Comparison of ENCODE assay signal across 27 cellular contexts in the genomic region with DNA sequence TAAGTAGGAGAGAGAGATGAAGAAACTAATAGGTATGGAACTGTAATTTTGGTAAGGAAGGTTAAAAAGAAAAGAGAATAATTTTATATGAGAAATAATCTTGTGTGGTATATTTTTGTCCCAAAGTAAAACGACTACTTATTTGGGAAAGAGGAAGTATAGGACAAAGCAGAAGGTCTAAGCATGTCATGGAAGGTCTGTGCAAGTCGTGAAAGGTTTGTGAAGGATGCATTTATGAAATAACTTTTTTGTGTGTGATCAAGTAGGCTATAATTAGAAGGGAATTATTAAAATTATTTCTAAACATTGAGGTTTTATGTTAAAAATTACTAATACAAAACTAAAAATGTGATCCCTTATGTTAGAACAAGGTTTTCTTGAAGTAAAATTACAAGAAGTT.
"Had no signal": no experiment of that assay in that cellular context is flagged by ENCODE, and none has a peak within 500 bp of the region (broad histone marks: within the 10 kb centered on the region; RNA-seq: fewer than 3 reads in every experiment).

No MANE protein-coding gene starts in this region.

- H3K4me3 Mint-ChIP-seq: effector memory CD8-positive, alpha-beta T cell; naive thymus-derived CD4-positive, alpha-beta T cell; nephron; neural progenitor cell; stimulated activated effector memory CD8-positive, alpha-beta T cell treated with anti-CD3 and anti-CD28 coated beads, Interleukin-12 subunit alpha, Interleukin-12 subunit beta, amount 100 ng/mL, for 72 hours; type B pancreatic cell had no signal

- H3K4me1 Mint-ChIP-seq: nephron, neural progenitor cell had no signal

- H3K9me3 Mint-ChIP-seq: effector memory CD8-positive, alpha-beta T cell; type B pancreatic cell had no signal

- FAIRE-seq: islet of Langerhans had no signal

- H3K27me3 Mint-ChIP-seq: progenitor cell of endocrine pancreas had no signal

- H3K36me3 Mint-ChIP-seq: neural progenitor cell; stimulated activated effector memory CD8-positive, alpha-beta T cell treated with anti-CD3 and anti-CD28 coated beads, Interleukin-12 subunit alpha, Interleukin-12 subunit beta, amount 100 ng/mL, for 72 hours; type B pancreatic cell had no signal

- DNase-seq: cortex of kidney; effector memory CD8-positive, alpha-beta T cell; erythroblast; esophagus squamous epithelium; foreskin melanocyte; glutamatergic neuron; heart right ventricle; hippocampal formation; left cardiac atrium; left lung; mesendoderm; midbrain; naive thymus-derived CD4-positive, alpha-beta T cell; stimulated activated CD4-positive, alpha-beta T cell treated with anti-CD3 and anti-CD28 coated beads, Interleukin-12 subunit alpha, Interleukin-12 subunit beta, amount 100 ng/mL, for 4 hours; stimulated activated CD4-positive, alpha-beta T cell treated with anti-CD3 and anti-CD28 coated beads, Interleukin-1b, Interleukin-23, amount 100 ng/mL, for 48 hours; stimulated activated CD4-positive, alpha-beta T cell treated with anti-CD3 and anti-CD28 coated beads, Interleukin-4, amount 100 ng/mL, for 24 hours; stimulated activated naive CD4-positive, alpha-beta T cell treated with Interleukin-2 at 50 U/mL for 16 hours; substantia nigra; testis; tibial artery had no signal

- ATAC-seq: effector memory CD8-positive, alpha-beta T cell; heart right ventricle; left cardiac atrium; left lung; naive thymus-derived CD4-positive, alpha-beta T cell; sciatic nerve; stimulated activated effector memory CD8-positive, alpha-beta T cell treated with anti-CD3 and anti-CD28 coated beads, Interleukin-12 subunit alpha, Interleukin-12 subunit beta, amount 100 ng/mL, for 72 hours had no signal

- H3K27ac Mint-ChIP-seq: nephron; neural progenitor cell; progenitor cell of endocrine pancreas; stimulated activated effector memory CD8-positive, alpha-beta T cell treated with anti-CD3 and anti-CD28 coated beads, Interleukin-12 subunit alpha, Interleukin-12 subunit beta, amount 100 ng/mL, for 72 hours; type B pancreatic cell had no signal
